ENCODE assay signal across 8 cellular contexts in the genomic region with DNA sequence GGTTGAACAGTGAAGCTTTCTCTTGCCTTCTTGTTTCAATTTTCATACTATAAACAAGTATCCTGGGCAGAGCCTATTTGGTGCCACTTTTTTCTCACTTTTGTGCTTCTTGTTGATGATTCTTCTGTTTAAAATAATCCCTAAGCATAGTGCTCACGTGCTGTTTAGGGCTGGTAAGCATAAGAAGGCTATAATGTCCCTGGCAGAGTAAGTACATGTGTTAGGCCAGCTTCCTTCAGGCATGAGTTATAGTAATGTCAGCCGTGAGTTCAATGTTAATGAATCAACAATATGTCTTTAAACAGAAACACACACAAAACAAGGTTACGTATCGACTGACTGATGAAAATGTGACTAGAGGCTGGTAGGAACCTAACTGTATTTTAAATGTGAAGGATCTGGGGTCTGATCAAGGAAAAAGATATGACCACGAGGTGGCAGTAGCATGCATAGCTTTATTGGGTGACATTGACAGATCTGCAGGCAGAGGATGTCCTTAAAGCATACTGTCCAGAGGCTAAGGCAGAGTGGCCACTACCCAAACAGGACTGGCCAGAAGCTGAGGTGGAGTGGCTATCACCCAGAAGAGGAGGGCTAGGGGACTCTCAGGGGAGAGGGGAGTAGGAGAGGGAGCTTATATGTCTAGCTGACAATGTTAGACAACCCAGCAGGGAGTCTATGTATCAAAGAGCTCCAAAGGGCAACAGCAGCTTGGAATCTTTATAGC.
DNase-seq lines count a peak whose midpoint lies in the region; ATAC-seq and TF ChIP-seq lines count a peak whose summit lies in the region.

No MANE protein-coding gene starts in this region.

- CTCF ChIA-PET in AG04449 (lab: Yijun Ruan, JAX): interaction anchor here (0.7 to 6.9 kb wide), 49 partner anchors 8 to 841 kb away, joined by 3 to 124 read pairs (median 5); a partner anchor contains a TSS

- POLR2A ChIA-PET in AG04449 (lab: Yijun Ruan, JAX): no interaction called here

- no peak overlapping the region for H3K4me3 Mint-ChIP-seq in central memory CD8-positive, alpha-beta T cell

- no peak overlapping the region for H3K4me3 ChIP-seq in AG04449 (ENCODE audit: low read depth, low read length)

- DNase-seq in AG04449 (ENCODE audit: low read depth, low spot score) (peak; percentile 10), NCI-H2196 treated with DMSO at 0.1 percent for 48 hours (lab: John Stamatoyannopoulos, UW; ENCODE audit: unreplicated experiment) (peak; percentile 29), left kidney (ENCODE audit: low read depth, low spot score) (peak; percentile 88)
- peak; percentile 47 for DNase-seq in activated CD4-positive, CD25-positive, alpha-beta regulatory T cell treated with anti-CD3 and anti-CD28 coated beads, Interleukin-2, amount 50 U/mL, for 16 hours (ENCODE audit: low read depth, low spot score)
- DNase-seq in central memory CD8-positive, alpha-beta T cell (ENCODE audit: low spot score in 2 of 2): peak; percentile 37 to 47
- peak; percentile 5 to 45 (median 12) for DNase-seq in stimulated activated CD4-positive, alpha-beta T cell treated with anti-CD3 and anti-CD28 coated beads, TNF-alpha, amount 100 ng/mL, for 4 hours (ENCODE audit: low read depth in 3 of 3)

- H3K9me3 Mint-ChIP-seq in central memory CD8-positive, alpha-beta T cell: no peaks in the 10 kb centered on the region

- peaks cover 5% of the 10 kb centered on the region for H3K4me1 Mint-ChIP-seq in central memory CD8-positive, alpha-beta T cell

- H3K27ac Mint-ChIP-seq in central memory CD8-positive, alpha-beta T cell (ENCODE audit: low read depth): no peak overlapping the region

- H3K36me3 Mint-ChIP-seq in central memory CD8-positive, alpha-beta T cell (ENCODE audit: insufficient read depth): peaks cover 5% of the 10 kb centered on the region

- TF ChIP-seq CTCF in AG04449 (IDR thresholded peaks at IDR 0.05; ENCODE audit: insufficient read depth, low read length, missing control alignments): peak; percentile 59

- ATAC-seq in GM18519 (IDR thresholded peaks at IDR 0.05; ENCODE audit: low FRiP score, unreplicated experiment): peak; percentile 73
- peak; percentile 83 for ATAC-seq in HG03097 (IDR thresholded peaks at IDR 0.05; ENCODE audit: low FRiP score, unreplicated experiment)
- ATAC-seq in central memory CD8-positive, alpha-beta T cell (replicated peaks; ENCODE audit: extremely low read depth, poor library complexity, severe bottlenecking): peak; percentile 71

- no peaks in the 10 kb centered on the region for H3K27me3 Mint-ChIP-seq in central memory CD8-positive, alpha-beta T cell

Comparison
In these comparisons a context has a peak if more than half of its experiments do, and no peak if none do; other contexts are left out.
1. DNase-seq: peak in every context shown above with its lines; median percentile 88 in left kidney; 47 in activated CD4-positive, CD25-positive, alpha-beta regulatory T cell treated with anti-CD3 and anti-CD28 coated beads, Interleukin-2, amount 50 U/mL, for 16 hours; 42 in central memory CD8-positive, alpha-beta T cell; 29 in NCI-H2196 treated with DMSO at 0.1 percent for 48 hours; 12 in stimulated activated CD4-positive, alpha-beta T cell treated with anti-CD3 and anti-CD28 coated beads, TNF-alpha, amount 100 ng/mL, for 4 hours; 10 in AG04449.